Comparison of ENCODE assay signal across 29 cellular contexts in the genomic region with DNA sequence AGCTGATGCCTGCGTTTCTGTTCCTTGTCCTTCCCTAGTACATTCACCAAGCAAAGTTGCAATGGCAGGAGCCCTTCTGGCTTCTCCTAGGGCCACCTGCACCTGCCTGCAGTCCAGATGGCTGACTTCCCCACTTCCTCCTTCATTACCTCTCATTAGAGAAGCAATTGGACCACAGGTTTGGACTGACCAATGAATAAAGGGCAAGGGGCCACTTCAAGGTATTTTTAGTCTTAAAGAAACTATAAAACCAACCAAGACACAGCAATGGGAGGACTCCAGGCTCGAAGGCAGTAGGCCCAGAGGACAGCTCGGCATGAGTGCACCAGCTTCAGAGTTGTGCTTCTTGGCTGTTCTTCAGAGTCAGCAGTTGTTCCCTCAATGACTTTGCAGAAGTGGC.
"Had no signal": no experiment of that assay in that cellular context is flagged by ENCODE, and none has a peak within 500 bp of the region (broad histone marks: within the 10 kb centered on the region; RNA-seq: fewer than 3 reads in every experiment).

No MANE protein-coding gene starts in this region.

- H3K36me3 Mint-ChIP-seq: activated CD8-positive, alpha-beta memory T cell treated with anti-CD3 and anti-CD28 coated beads, Interleukin-2, amount 10 ng/mL, durations not matched to agents 7 days and 5 days; activated naive CD4-positive, alpha-beta T cell treated with anti-CD3 and anti-CD28 coated beads, Interleukin-2, amount 50 U/mL, for 72 hours; immature natural killer cell; mesothelial cell of epicardium; naive thymus-derived CD4-positive, alpha-beta T cell; stimulated activated naive B cell treated with anti-CD40 and anti-IgM and Interleukin-4, amounts not matched to agents 10 μg/mL and 1 μg/mL and 100 μg/mL, for 72 hours had no signal

- H3K27ac Mint-ChIP-seq: activated CD4-positive, alpha-beta T cell treated with anti-CD3 and anti-CD28 coated beads for 36 hours; activated CD8-positive, alpha-beta memory T cell treated with anti-CD3 and anti-CD28 coated beads, Interleukin-2, amount 10 ng/mL, durations not matched to agents 7 days and 5 days; activated CD8-positive, alpha-beta T cell treated with anti-CD3 and anti-CD28 coated beads, Interleukin-2, amount 10 ng/mL, durations not matched to agents 7 days and 5 days; activated naive CD4-positive, alpha-beta T cell treated with anti-CD3 and anti-CD28 coated beads, Interleukin-2, amount 50 U/mL, for 72 hours; activated T-cell treated with anti-CD3 and anti-CD28 coated beads, Interleukin-2, amount 50 U/mL, for 72 hours; immature natural killer cell; mesothelial cell of epicardium; naive thymus-derived CD4-positive, alpha-beta T cell; stimulated activated naive B cell treated with anti-CD40 and anti-IgM and Interleukin-4, amounts not matched to agents 10 μg/mL and 1 μg/mL and 100 μg/mL, for 72 hours; T-helper 2 cell treated with Interferon-gamma antibody and Interleukin-4, amounts not matched to agents 5 μg/mL and 100 μg/mL, for 36 hours had no signal

- H3K4me3 ChIP-seq: esophagus muscularis mucosa, heart left ventricle, pancreas, prostate gland, suprapubic skin, tibial artery had no signal

- H3K9me3 ChIP-seq: esophagus muscularis mucosa, heart left ventricle, pancreas, prostate gland, suprapubic skin, tibial artery had no signal

- H3K27me3 ChIP-seq: esophagus muscularis mucosa, foreskin keratinocyte, heart left ventricle, pancreas, suprapubic skin, tibial artery had no signal

- ATAC-seq: activated CD4-positive, alpha-beta T cell treated with anti-CD3 and anti-CD28 coated beads for 36 hours; activated CD8-positive, alpha-beta memory T cell treated with anti-CD3 and anti-CD28 coated beads, Interleukin-2, amount 10 ng/mL, durations not matched to agents 7 days and 5 days; activated CD8-positive, alpha-beta T cell treated with anti-CD3 and anti-CD28 coated beads, Interleukin-2, amount 10 ng/mL, durations not matched to agents 7 days and 5 days; activated naive CD4-positive, alpha-beta T cell treated with anti-CD3 and anti-CD28 coated beads, Interleukin-2, amount 50 U/mL, for 72 hours; activated T-cell treated with anti-CD3 and anti-CD28 coated beads, Interleukin-2, amount 50 U/mL, for 72 hours; naive thymus-derived CD4-positive, alpha-beta T cell; pancreas; stimulated activated naive B cell treated with anti-CD40 and anti-IgM and Interleukin-4, amounts not matched to agents 10 μg/mL and 1 μg/mL and 100 μg/mL, for 72 hours had no signal

- H3K4me1 Mint-ChIP-seq: activated CD4-positive, alpha-beta T cell treated with anti-CD3 and anti-CD28 coated beads for 36 hours; activated CD8-positive, alpha-beta memory T cell treated with anti-CD3 and anti-CD28 coated beads, Interleukin-2, amount 10 ng/mL, durations not matched to agents 7 days and 5 days; immature natural killer cell; naive thymus-derived CD4-positive, alpha-beta T cell had no signal

- H3K36me3 ChIP-seq: esophagus muscularis mucosa, heart left ventricle, pancreas, prostate gland, suprapubic skin, tibial artery had no signal

- FAIRE-seq: bronchial epithelial cell, colon, kidney, pancreas had no signal

- H3K4me1 ChIP-seq: prostate gland had no signal

- H3K9me3 Mint-ChIP-seq: activated naive CD4-positive, alpha-beta T cell treated with anti-CD3 and anti-CD28 coated beads, Interleukin-2, amount 50 U/mL, for 72 hours; activated T-cell treated with anti-CD3 and anti-CD28 coated beads, Interleukin-2, amount 50 U/mL, for 72 hours; mesothelial cell of epicardium; naive thymus-derived CD4-positive, alpha-beta T cell; stimulated activated naive B cell treated with anti-CD40 and anti-IgM and Interleukin-4, amounts not matched to agents 10 μg/mL and 1 μg/mL and 100 μg/mL, for 72 hours; T-helper 2 cell treated with Interferon-gamma antibody and Interleukin-4, amounts not matched to agents 5 μg/mL and 100 μg/mL, for 36 hours had no signal

- H3K4me3 Mint-ChIP-seq: activated CD4-positive, alpha-beta T cell treated with anti-CD3 and anti-CD28 coated beads for 36 hours; activated CD8-positive, alpha-beta memory T cell treated with anti-CD3 and anti-CD28 coated beads, Interleukin-2, amount 10 ng/mL, durations not matched to agents 7 days and 5 days; activated CD8-positive, alpha-beta T cell treated with anti-CD3 and anti-CD28 coated beads, Interleukin-2, amount 10 ng/mL, durations not matched to agents 7 days and 5 days; activated T-cell treated with anti-CD3 and anti-CD28 coated beads, Interleukin-2, amount 50 U/mL, for 72 hours; immature natural killer cell; mesothelial cell of epicardium; naive thymus-derived CD4-positive, alpha-beta T cell; stimulated activated naive B cell treated with anti-CD40 and anti-IgM and Interleukin-4, amounts not matched to agents 10 μg/mL and 1 μg/mL and 100 μg/mL, for 72 hours; T-helper 2 cell treated with Interferon-gamma antibody and Interleukin-4, amounts not matched to agents 5 μg/mL and 100 μg/mL, for 36 hours had no signal

- H3K27ac ChIP-seq: esophagus muscularis mucosa, foreskin keratinocyte, heart left ventricle, pancreas, prostate gland, suprapubic skin, tibial artery had no signal

- DNase-seq: activated CD4-positive, alpha-beta T cell treated with anti-CD3 and anti-CD28 coated beads for 36 hours; activated CD4-positive, CD25-positive, alpha-beta regulatory T cell; activated CD8-positive, alpha-beta memory T cell treated with anti-CD3 and anti-CD28 coated beads, Interleukin-2, amount 10 ng/mL, durations not matched to agents 7 days and 5 days; activated CD8-positive, alpha-beta T cell treated with anti-CD3 and anti-CD28 coated beads, Interleukin-2, amount 10 ng/mL, durations not matched to agents 7 days and 5 days; activated naive CD4-positive, alpha-beta T cell; activated T-cell treated with anti-CD3 and anti-CD28 coated beads for 4 hours; activated T-cell treated with anti-CD3 and anti-CD28 coated beads, Interleukin-2, amount 50 U/mL, for 72 hours; dermis blood vessel endothelial cell; effector CD4-positive, alpha-beta T cell; foreskin keratinocyte; heart left ventricle; hypothalamus; immature natural killer cell; kidney; naive thymus-derived CD4-positive, alpha-beta T cell; nucleus accumbens; pancreas; stimulated activated CD4-positive, alpha-beta T cell treated with anti-CD3 and anti-CD28 coated beads, Interleukin-15, amount 100 ng/mL, for 24 hours; stimulated activated CD4-positive, alpha-beta T cell treated with anti-CD3 and anti-CD28 coated beads, Interleukin-2, amount 100 ng/mL, for 24 hours; stimulated activated naive B cell treated with anti-CD40 and anti-IgM and Interleukin-4, amounts not matched to agents 10 μg/mL and 1 μg/mL and 100 μg/mL, for 72 hours; tibial artery had no signal
